In the genomic region with DNA sequence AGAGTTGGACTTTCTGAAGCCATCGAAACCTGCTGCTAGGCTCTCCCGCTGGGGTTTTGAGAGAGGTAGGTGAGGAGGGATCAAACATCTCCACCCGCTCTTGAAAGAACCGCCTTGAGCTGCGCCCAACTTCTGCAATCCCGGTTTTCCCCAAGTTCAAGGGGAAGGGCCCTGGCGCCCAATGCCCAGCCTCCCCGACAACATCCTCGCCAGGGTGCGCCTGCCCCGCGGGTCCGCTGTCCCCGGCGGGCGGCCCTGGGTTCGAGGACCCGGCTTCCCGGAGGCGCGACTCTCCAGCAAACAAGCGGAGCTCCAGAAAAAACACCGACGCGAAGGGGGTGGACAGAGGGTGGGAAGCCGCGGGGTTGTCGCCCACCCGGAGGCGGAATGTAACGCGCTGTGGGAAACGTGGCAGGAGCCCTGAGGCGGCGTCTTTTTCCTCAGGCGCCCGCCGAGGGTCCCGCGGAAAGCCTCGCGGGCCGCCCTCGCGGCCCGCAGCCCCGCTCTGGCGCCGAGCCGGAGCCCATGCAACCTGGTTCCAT, we compare ENCODE assay signal across 8 cellular contexts. TPM values are rescaled to one million over a fixed set of nuclear protein-coding genes. Genes with fewer than 3 reads are reported as not detected.
DNase-seq lines count a peak whose midpoint lies in the region; TF ChIP-seq lines count a peak whose summit lies in the region.

No MANE protein-coding gene starts in this region.

- DNase-seq in GM20000 (ENCODE audit: low spot score) (peak; percentile 46), epithelial cell of prostate (ENCODE audit: low read depth, low spot score) (peak; percentile 22), mucosa of gallbladder (ENCODE audit: low spot score) (peak; percentile 34), LoVo (ENCODE audit: low spot score) (no peak)
- peak; percentile 8 to 9 for DNase-seq in activated CD4-positive, alpha-beta T cell treated with anti-CD3 and anti-CD28 coated beads, Interleukin-2, amount 50 U/mL, for 4 hours

- peaks cover 39% of the 10 kb centered on the region for H3K4me1 Mint-ChIP-seq in stimulated activated naive CD8-positive, alpha-beta T cell treated with anti-CD3 and anti-CD28 coated beads, Interleukin-15, Interleukin-2, amounts not matched to agents 100 ng/mL and 50 ng/mL, for 24 hours (ENCODE audit: low read depth)

- H3K27ac ChIP-seq in C4-2B (peak overlapping the region; percentile 70), HUES6 (ENCODE audit: low read depth, low read length) (peak overlapping the region; percentile 93; the same call in 1 of the 2 replicates), epithelial cell of prostate (peak overlapping the region; percentile 73)

- H3K36me3 Mint-ChIP-seq in stimulated activated naive CD8-positive, alpha-beta T cell treated with anti-CD3 and anti-CD28 coated beads, Interleukin-15, Interleukin-2, amounts not matched to agents 100 ng/mL and 50 ng/mL, for 24 hours (ENCODE audit: low read depth): peaks cover 45% of the 10 kb centered on the region

- no peaks in the 10 kb centered on the region for H3K27me3 Mint-ChIP-seq in stimulated activated naive CD8-positive, alpha-beta T cell treated with anti-CD3 and anti-CD28 coated beads, Interleukin-15, Interleukin-2, amounts not matched to agents 100 ng/mL and 50 ng/mL, for 24 hours

- H3K4me1 ChIP-seq in HUES6 (ENCODE audit: control insufficient read depth, insufficient read depth, low read length): peaks cover 7% of the 10 kb centered on the region

- peak overlapping the region; percentile 92 for H3K27ac Mint-ChIP-seq in stimulated activated naive CD8-positive, alpha-beta T cell treated with anti-CD3 and anti-CD28 coated beads, Interleukin-15, Interleukin-2, amounts not matched to agents 100 ng/mL and 50 ng/mL, for 24 hours

- no peaks in the 10 kb centered on the region for H3K9me3 Mint-ChIP-seq in stimulated activated naive CD8-positive, alpha-beta T cell treated with anti-CD3 and anti-CD28 coated beads, Interleukin-15, Interleukin-2, amounts not matched to agents 100 ng/mL and 50 ng/mL, for 24 hours

- peak overlapping the region; percentile 92 for H3K9ac ChIP-seq in HUES6 (ENCODE audit: low read length)

- no peaks in the 10 kb centered on the region for H3K9me3 ChIP-seq in HUES6 (ENCODE audit: control insufficient read depth, insufficient read depth, low read depth, low read length)

- peak overlapping the region; percentile 78 for H3K4me3 ChIP-seq in HUES6 (ENCODE audit: low read depth, low read length)

- H3K36me3 ChIP-seq in HUES6 (ENCODE audit: control insufficient read depth, insufficient read depth, low read length): peaks cover 30% of the 10 kb centered on the region

- H3K27me3 ChIP-seq in HUES6 (ENCODE audit: control insufficient read depth, insufficient read depth, low read length): peaks cover 4% of the 10 kb centered on the region; the same call in 1 of the 2 replicates

- peak overlapping the region; percentile 94 for H3K4me3 Mint-ChIP-seq in stimulated activated naive CD8-positive, alpha-beta T cell treated with anti-CD3 and anti-CD28 coated beads, Interleukin-15, Interleukin-2, amounts not matched to agents 100 ng/mL and 50 ng/mL, for 24 hours

- TF ChIP-seq CTCF in C4-2B (conservative IDR thresholded peaks at IDR 0.05) (no peak), GM20000 (IDR thresholded peaks at IDR 0.05; ENCODE audit: extremely low read depth, missing control alignments) (no peak)

RNA-seq across cellular contexts. Expression of a gene that starts 0.6 kb away (rescaled TPM):
- total RNA-seq in mucosa of gallbladder: 15.5 TPM
